Comparison of ENCODE assay signal across 22 cellular contexts in the genomic region with DNA sequence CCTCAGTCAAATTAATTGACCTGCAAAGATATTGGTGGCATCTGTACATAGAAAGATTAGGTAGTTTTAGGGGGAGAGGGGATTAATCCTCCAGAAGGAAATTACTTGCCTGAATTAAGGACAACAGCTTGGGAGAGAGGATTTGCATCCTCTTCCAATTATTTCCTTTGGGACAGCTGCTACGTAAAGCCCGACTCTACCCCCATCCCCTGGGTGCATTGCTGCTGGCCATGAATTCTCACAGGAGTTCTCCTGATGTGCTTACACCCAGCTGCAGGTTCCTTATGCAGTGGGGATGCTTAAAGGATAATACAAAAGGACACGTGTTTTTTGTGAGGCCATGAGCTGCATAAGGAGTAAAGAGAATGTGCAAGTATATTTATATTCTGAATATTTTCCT.
A peak's percentile ranks its signal among the peaks of the same experiment; 100 is the strongest.
DNase-seq lines count a peak whose midpoint lies in the region; ATAC-seq and TF ChIP-seq lines count a peak whose summit lies in the region.
"Had no signal": no experiment of that assay in that cellular context is flagged by ENCODE, and none has a peak within 500 bp of the region (broad histone marks: within the 10 kb centered on the region; RNA-seq: fewer than 3 reads in every experiment).

No MANE protein-coding gene starts in this region.

- no peaks in the 10 kb centered on the region for H3K79me2 ChIP-seq in OCI-LY7 (ENCODE audit: insufficient read depth, low read depth, low read length)

- CTCF ChIA-PET in OCI-LY7 (lab: Charles Lee; ENCODE audit: unreplicated experiment) (no interaction called here), Calu3 (lab: Charles Lee) (no interaction called here)

- BruUV-seq in OCI-LY7 (replicated peaks; lab: Mats Ljungman, UMichigan) (no TSS peak), Calu3 (replicated peaks; lab: Mats Ljungman, UMichigan) (no TSS peak)

- intact Hi-C loops in aorta (cut with DNase I), result no loop called here
- intact Hi-C loops in OCI-LY7 (cut with micrococcal nuclease; ENCODE audit: unreplicated experiment), result no loop called here
- intact Hi-C loops in Calu3 (cut with micrococcal nuclease; ENCODE audit: unreplicated experiment), result no loop called here

- ATAC-seq in HG03520 (IDR thresholded peaks at IDR 0.05; ENCODE audit: unreplicated experiment) (no peak), aorta (ENCODE audit: low FRiP score) (no peak)
- ATAC-seq: HepG2, K562, T-helper 17 cell had no signal

- POLR2A ChIA-PET in OCI-LY7 (lab: Charles Lee), result no interaction called here

- no peak overlapping the region for H3K4me3 Mint-ChIP-seq in Calu3 (ENCODE audit: low read depth, unreplicated experiment)
- H3K4me3 Mint-ChIP-seq: CD4-positive, CD25-positive, alpha-beta regulatory T cell; T-helper 17 cell had no signal

- H3K27ac ChIP-seq in WERI-Rb-1 (peak overlapping the region; percentile 54), aorta (ENCODE audit: low read depth in 1 of 2, low read length in 2 of 2) (no peak overlapping the region), OCI-LY7 (ENCODE audit: low read depth, low read length, poor library complexity, severe bottlenecking) (no peak overlapping the region)
- H3K27ac ChIP-seq: HL-60, PC-9, SK-N-MC had no signal

- peaks cover 5% of the 10 kb centered on the region for H3K36me3 Mint-ChIP-seq in Calu3 (ENCODE audit: insufficient read depth, unreplicated experiment)

- no peaks in the 10 kb centered on the region for H3K9me3 ChIP-seq in WERI-Rb-1 (ENCODE audit: severe bottlenecking)
- H3K9me3 ChIP-seq in aorta (ENCODE audit: control insufficient read depth, low read length), result no peaks in the 10 kb centered on the region
- H3K9me3 ChIP-seq in OCI-LY7 (ENCODE audit: low read length), result no peaks in the 10 kb centered on the region
- H3K9me3 ChIP-seq: BE2C had no signal

- H2AFZ ChIP-seq in OCI-LY7 (ENCODE audit: low read length), result no peak overlapping the region
- H2AFZ ChIP-seq: PC-9 had no signal

- no peaks in the 10 kb centered on the region for H3K9me2 ChIP-seq in OCI-LY7 (ENCODE audit: insufficient read depth, low read length)

- no peaks in the 10 kb centered on the region for H3K27me3 Mint-ChIP-seq in Calu3 (ENCODE audit: unreplicated experiment)
- H3K27me3 Mint-ChIP-seq: CD4-positive, CD25-positive, alpha-beta regulatory T cell; T-helper 17 cell had no signal

- no peaks in the 10 kb centered on the region for H3K9me3 Mint-ChIP-seq in Calu3 (ENCODE audit: low read depth, unreplicated experiment)
- H3K9me3 Mint-ChIP-seq: CD4-positive, CD25-positive, alpha-beta regulatory T cell had no signal

- no peak overlapping the region for H3K27ac Mint-ChIP-seq in Calu3 (ENCODE audit: unreplicated experiment)
- H3K27ac Mint-ChIP-seq: CD4-positive, CD25-positive, alpha-beta regulatory T cell; T-helper 17 cell had no signal

- H3K36me3 ChIP-seq in H7 (replicated peaks; ENCODE audit: control insufficient read depth, insufficient read depth, low read length) (no peaks in the 10 kb centered on the region), WERI-Rb-1 (no peaks in the 10 kb centered on the region), aorta (ENCODE audit: control insufficient read depth in 1 of 2, insufficient read depth in 2 of 2, low read length in 1 of 2) (peaks cover 0 to 2% of the 10 kb centered on the region in 2 donors), OCI-LY7 (ENCODE audit: insufficient read depth, low read length) (peaks cover 7% of the 10 kb centered on the region)
- H3K36me3 ChIP-seq: BE2C had no signal

- H3K27me3 ChIP-seq in H7 (ENCODE audit: control insufficient read depth, insufficient read depth, low read length), result no peaks in the 10 kb centered on the region
- H3K27me3 ChIP-seq in WERI-Rb-1 (ENCODE audit: insufficient read depth, low read depth, severe bottlenecking), result no peaks in the 10 kb centered on the region
- H3K27me3 ChIP-seq in aorta (ENCODE audit: control insufficient read depth in 1 of 2, insufficient read depth in 2 of 2, low read length in 1 of 2), result no peaks in the 10 kb centered on the region
- H3K27me3 ChIP-seq: BE2C had no signal

- H3K4me2 ChIP-seq in OCI-LY7 (ENCODE audit: low read length), result no peak overlapping the region
- H3K4me2 ChIP-seq: PC-9 had no signal

- peak; percentile 6 for DNase-seq in H7
- peak; percentile 95 for DNase-seq in NCI-H2171 treated with DMSO at 0.1 percent for 48 hours (lab: John Stamatoyannopoulos, UW)
- peak; percentile 90 for DNase-seq in WERI-Rb-1
- DNase-seq in aorta, result no peak
- no peak for DNase-seq in OCI-LY7 (ENCODE audit: low spot score)
- DNase-seq in Calu3, result no peak
- DNase-seq: BE2C; CD4-positive, CD25-positive, alpha-beta regulatory T cell; NCI-H1105; NCI-H2081 treated with DMSO at 0.1 percent for 48 hours; NCI-H510A; NCI-H774; PC-9; RPMI8226; SHP77; SW 1271; T-helper 17 cell had no signal

- TF ChIP-seq CTCF in WERI-Rb-1 (IDR thresholded peaks at IDR 0.05; ENCODE audit: low read depth, low read length) (no peak), OCI-LY7 (conservative IDR thresholded peaks at IDR 0.05; ENCODE audit: low read length) (no peak), Calu3 (IDR thresholded peaks at IDR 0.05; ENCODE audit: unreplicated experiment) (no peak)

- WGBS in aorta, 2 donors, result 73 to 82% methylated on average over 3 of the region's 3 CpGs

- no peaks in the 10 kb centered on the region for H3K4me1 Mint-ChIP-seq in Calu3 (ENCODE audit: low read depth, unreplicated experiment)

- H3K4me3 ChIP-seq in H7 (ENCODE audit: insufficient read depth, low read depth, low read length) (no peak overlapping the region), WERI-Rb-1 (ENCODE audit: low read depth, low read length) (no peak overlapping the region), aorta (ENCODE audit: low read length in 2 of 2) (no peak overlapping the region), OCI-LY7 (ENCODE audit: low read depth, low read length, poor library complexity, severe bottlenecking) (no peak overlapping the region)
- H3K4me3 ChIP-seq: K562, PC-9, SK-N-MC had no signal

- H3K4me1 ChIP-seq in aorta (ENCODE audit: control insufficient read depth in 1 of 2, insufficient read depth in 2 of 2, low read length in 2 of 2) (no peaks in the 10 kb centered on the region), OCI-LY7 (ENCODE audit: insufficient read depth, low read length, poor library complexity, severe bottlenecking) (peaks cover 16% of the 10 kb centered on the region)
- H3K4me1 ChIP-seq: BE2C had no signal

- no peaks in the 10 kb centered on the region for H4K20me1 ChIP-seq in OCI-LY7 (ENCODE audit: insufficient read depth, low read length)

Comparison
In these comparisons a context has a peak if more than half of its experiments do, and no peak if none do; other contexts are left out.
1. DNase-seq: peak in H7 (single experiment), NCI-H2171 treated with DMSO at 0.1 percent for 48 hours (single experiment) and WERI-Rb-1 (single experiment); none in aorta (0 of 2), OCI-LY7 (single experiment) and Calu3 (single experiment).